Comparison of ENCODE assay signal across 8 cellular contexts in genomic region chr1:235127203-235127602, GRCh38. TPM values are rescaled to one million over a fixed set of nuclear protein-coding genes. Genes with fewer than 3 reads are reported as not detected.
DNase-seq lines count a peak whose midpoint lies in the region; ATAC-seq, FAIRE-seq and TF ChIP-seq lines count a peak whose summit lies in the region.

No MANE protein-coding gene starts in this region.

- ATAC-seq in HG02938 (IDR thresholded peaks at IDR 0.05; ENCODE audit: unreplicated experiment) (no peak), GM21825 (IDR thresholded peaks at IDR 0.05; ENCODE audit: unreplicated experiment) (no peak)

- H3K4me1 ChIP-seq in HUES64 (ENCODE audit: insufficient read depth, low read length), result peaks cover 5% of the 10 kb centered on the region; the same call in 1 of the 2 replicates
- peaks cover 0 to 5% of the 10 kb centered on the region in 2 donors for H3K4me1 ChIP-seq in mucosa of rectum (ENCODE audit: control insufficient read depth in 2 of 2, insufficient read depth in 2 of 2, low read length in 2 of 2)

- POLR2A ChIA-PET in AG04449 (lab: Yijun Ruan, JAX), result no interaction called here

- no peak overlapping the region for H3K27ac ChIP-seq in HUES64 (ENCODE audit: low read depth, low read length)
- no peak overlapping the region for H3K27ac ChIP-seq in mucosa of rectum (ENCODE audit: low read depth in 2 of 2, low read length in 2 of 2)

- H3K9me3 ChIP-seq in HUES64 (ENCODE audit: insufficient read depth, low read depth, low read length) (no peaks in the 10 kb centered on the region), mucosa of rectum (ENCODE audit: control insufficient read depth in 2 of 2, low read length in 2 of 2) (no peaks in the 10 kb centered on the region)

- TF ChIP-seq CTCF in AG04449 (IDR thresholded peaks at IDR 0.05; ENCODE audit: insufficient read depth, low read length, missing control alignments) (no peak), bronchial epithelial cell (IDR thresholded peaks at IDR 0.05; ENCODE audit: insufficient read depth, low read length, severe bottlenecking) (no peak)

- H3K36me3 ChIP-seq in HUES64 (ENCODE audit: insufficient read depth, low read length) (peaks cover 54% of the 10 kb centered on the region), bronchial epithelial cell (ENCODE audit: control insufficient read depth, insufficient read depth, low read length) (peaks cover 9% of the 10 kb centered on the region), mucosa of rectum (ENCODE audit: control insufficient read depth in 2 of 2, insufficient read depth in 2 of 2, low read length in 2 of 2) (peaks cover 0 to 6% of the 10 kb centered on the region in 2 donors)

- H3K27me3 ChIP-seq in HUES64 (ENCODE audit: insufficient read depth, low read length), result no peaks in the 10 kb centered on the region
- no peaks in the 10 kb centered on the region for H3K27me3 ChIP-seq in bronchial epithelial cell (ENCODE audit: control insufficient read depth, insufficient read depth, low read length)
- H3K27me3 ChIP-seq in mucosa of rectum (ENCODE audit: control insufficient read depth in 2 of 2, insufficient read depth in 2 of 2, low read length in 2 of 2), result no peaks in the 10 kb centered on the region

- H3K9ac ChIP-seq in HUES64 (ENCODE audit: low read depth, low read length), result peak overlapping the region; percentile 97
- H3K9ac ChIP-seq in mucosa of rectum (ENCODE audit: low read depth in 1 of 2, low read length in 2 of 2), result peak overlapping the region; percentile 96

- CTCF ChIA-PET in AG04449 (lab: Yijun Ruan, JAX), result interaction anchor here (1.0 to 1.7 kb wide), 5 partner anchors 10 to 640 kb away, joined by 3 to 5 read pairs (median 4); no protein-coding TSS in a partner anchor

- H3K4me3 ChIP-seq in AG04449 (ENCODE audit: low read depth, low read length) (peak overlapping the region; percentile 96), HUES64 (ENCODE audit: low read length) (peak overlapping the region; percentile 78), bronchial epithelial cell (ENCODE audit: low read depth, low read length) (peak overlapping the region; percentile 95), mucosa of rectum (ENCODE audit: low read length in 2 of 2) (peak overlapping the region; percentile 95 to 98)

- whole genome bisulfite sequencing in HUES64, result 33% methylated on average over 4 of the region's 4 CpGs

- no peak for FAIRE-seq in bronchial epithelial cell (lab: Jason Lieb, UNC)

- no peak for DNase-seq in AG04449 (ENCODE audit: low read depth, low spot score)
- DNase-seq in bronchial epithelial cell (ENCODE audit: low read depth), result peak; percentile 24
- no peak for DNase-seq in stimulated activated naive CD4-positive, alpha-beta T cell (lab: John Stamatoyannopoulos, UW)
- DNase-seq in DMS79 treated with DMSO at 0.1 percent for 48 hours (lab: John Stamatoyannopoulos, UW), result no peak

RNA-seq across cellular contexts. Expression of gene TOMM20, which starts 1.4 kb away (rescaled TPM):
- polyA plus RNA-seq in HUES64 (2013, experiment 1 of 2), result 146 TPM
- polyA plus RNA-seq in HUES64 (2013, experiment 2 of 2), result 160 TPM
- 63.6 and 99.0 TPM in 2 replicates for total RNA-seq in bronchial epithelial cell

RNA-seq across cellular contexts. Expression of gene RBM34, which starts 33.8 kb away (rescaled TPM):
- 76.4 TPM for polyA plus RNA-seq in HUES64 (2013, experiment 1 of 2)
- 63.5 TPM for polyA plus RNA-seq in HUES64 (2013, experiment 2 of 2)
- 60.6 and 63.4 TPM in 2 replicates for total RNA-seq in bronchial epithelial cell
